ENCODE assay signal across 11 cellular contexts in genomic region chr21:38297193-38297592, GRCh38. TPM values are rescaled to one million over a fixed set of nuclear protein-coding genes. Genes with fewer than 3 reads are reported as not detected.
DNase-seq lines count a peak whose midpoint lies in the region; ATAC-seq and TF ChIP-seq lines count a peak whose summit lies in the region.
"Had no signal": no experiment of that assay in that cellular context is flagged by ENCODE, and none has a peak within 500 bp of the region (broad histone marks: within the 10 kb centered on the region; RNA-seq: fewer than 3 reads in every experiment).

No MANE protein-coding gene starts in this region.

- DNase-seq in GM23338 (ENCODE audit: low spot score) (no peak), T-helper 17 cell (no peak), heart left ventricle (no peak), HK-2 (ENCODE audit: unreplicated experiment) (no peak), sigmoid colon (no peak)
- no peak for DNase-seq in activated T-cell treated with anti-CD3 and anti-CD28 coated beads, Interleukin-2, amount 50 U/mL, for 72 hours
- DNase-seq: activated CD8-positive, alpha-beta memory T cell treated with anti-CD3 and anti-CD28 coated beads for 24 hours had no signal

- peak overlapping the region; percentile 79 for H2AFZ ChIP-seq in GM23338

- H3K4me1 ChIP-seq in GM23338 (ENCODE audit: insufficient read depth): peaks cover 14% of the 10 kb centered on the region
- H3K4me1 ChIP-seq in heart left ventricle: peaks cover 0 to 42% (median 16%) of the 10 kb centered on the region in 12 donors
- H3K4me1 ChIP-seq in sigmoid colon: peaks cover 0 to 14% (median 6%) of the 10 kb centered on the region in 4 donors

- peak; percentile 36 for ATAC-seq in GM23338
- no peak for ATAC-seq in T-helper 17 cell
- peak in 3 of 4 donors; percentile 31 to 48 (median 41) for ATAC-seq in heart left ventricle
- ATAC-seq in HG02759 (IDR thresholded peaks at IDR 0.05; ENCODE audit: unreplicated experiment): no peak
- no peak for ATAC-seq in activated T-cell treated with anti-CD3 and anti-CD28 coated beads, Interleukin-2, amount 50 U/mL, for 72 hours (replicated peaks in 1 of 2)

- no peak overlapping the region for H3K27ac ChIP-seq in GM23338 (ENCODE audit: low read depth)
- peak overlapping the region in 5 of 12 donors; percentile 9 to 64 (median 45) for H3K27ac ChIP-seq in heart left ventricle
- H3K27ac ChIP-seq in skin epidermis: peak overlapping the region in 17 of 21 experiments; percentile 14 to 87 (median 64)
- H3K27ac ChIP-seq in sigmoid colon: peak overlapping the region in 1 of 4 donors; percentile 17

- 25 to 40% (median 34%) methylated on average over 2 of the region's 2 CpGs for WGBS in heart left ventricle, 4 donors
- 53 to 77% methylated on average over 2 of the region's 2 CpGs for WGBS in sigmoid colon, 2 donors

- no peak overlapping the region for H3K4me2 ChIP-seq in GM23338

- 0 out of 2 replicates have a peak, but pooled peaks cover 3% of the 10 kb centered on the region for H3K9me2 ChIP-seq in GM23338 (ENCODE audit: insufficient read depth)

- no peaks in the 10 kb centered on the region for H3K9me3 ChIP-seq in T-helper 17 cell (ENCODE audit: control insufficient read depth, low read length, poor library complexity, severe bottlenecking)
- no peaks in the 10 kb centered on the region for H3K9me3 ChIP-seq in heart left ventricle
- H3K9me3 ChIP-seq in sigmoid colon: no peaks in the 10 kb centered on the region

- no peak for TF ChIP-seq EP300 in sigmoid colon (IDR thresholded peaks at IDR 0.05)

- no peaks in the 10 kb centered on the region for H3K9me3 Mint-ChIP-seq in GM23338
- H3K9me3 Mint-ChIP-seq in activated T-cell treated with anti-CD3 and anti-CD28 coated beads, Interleukin-2, amount 50 U/mL, for 72 hours: no peaks in the 10 kb centered on the region
- H3K9me3 Mint-ChIP-seq: dendritic cell treated with granulocyte-macrophage colony-stimulating factor and Interleukin-4, amounts not matched to agents 40 ng/mL and 50 ng/mL, for 4 days; memory B cell had no signal

- H3K27me3 ChIP-seq in GM23338 (ENCODE audit: insufficient read depth) (no peaks in the 10 kb centered on the region), heart left ventricle (no peaks in the 10 kb centered on the region), sigmoid colon (peaks cover 0 to 9% (median 5%) of the 10 kb centered on the region in 3 donors)

- H3K36me3 ChIP-seq in GM23338 (ENCODE audit: insufficient read depth) (no peaks in the 10 kb centered on the region), heart left ventricle (no peaks in the 10 kb centered on the region), sigmoid colon (no peaks in the 10 kb centered on the region)

- TF ChIP-seq CTCF in GM23338 (conservative IDR thresholded peaks at IDR 0.05; ENCODE audit: low read depth in 2 of 2) (no peak), heart left ventricle (IDR thresholded peaks at IDR 0.05) (no peak), sigmoid colon (IDR thresholded peaks at IDR 0.05) (no peak)

- H3K79me2 ChIP-seq in GM23338 (replicated peaks; ENCODE audit: insufficient read depth): no peaks in the 10 kb centered on the region

- H3K4me1 Mint-ChIP-seq in GM23338: peaks cover 21% of the 10 kb centered on the region; the same call in 2 of the 3 replicates
- peaks cover 11% of the 10 kb centered on the region for H3K4me1 Mint-ChIP-seq in T-helper 17 cell
- H3K4me1 Mint-ChIP-seq in activated T-cell treated with anti-CD3 and anti-CD28 coated beads, Interleukin-2, amount 50 U/mL, for 72 hours (ENCODE audit: low read depth): peaks cover 72% of the 10 kb centered on the region
- H3K4me1 Mint-ChIP-seq: memory B cell had no signal

- no peaks in the 10 kb centered on the region for H3K36me3 Mint-ChIP-seq in GM23338 (ENCODE audit: low read depth)
- no peaks in the 10 kb centered on the region for H3K36me3 Mint-ChIP-seq in T-helper 17 cell (ENCODE audit: low read depth)
- no peaks in the 10 kb centered on the region for H3K36me3 Mint-ChIP-seq in activated T-cell treated with anti-CD3 and anti-CD28 coated beads, Interleukin-2, amount 50 U/mL, for 72 hours (ENCODE audit: insufficient read depth in 2 of 2)
- H3K36me3 Mint-ChIP-seq: memory B cell had no signal

- no peaks in the 10 kb centered on the region for H3F3A ChIP-seq in GM23338 (replicated peaks; ENCODE audit: low read depth)

- intact Hi-C loops in heart left ventricle (cut with DNase I) (no loop called here), sigmoid colon (cut with DNase I) (no loop called here)

- H4K20me1 ChIP-seq in GM23338 (replicated peaks; ENCODE audit: insufficient read depth): no peaks in the 10 kb centered on the region

- no peaks in the 10 kb centered on the region for H3K27me3 Mint-ChIP-seq in GM23338 (ENCODE audit: insufficient read depth, low read depth, poor library complexity)
- peaks cover 28% of the 10 kb centered on the region for H3K27me3 Mint-ChIP-seq in T-helper 17 cell
- H3K27me3 Mint-ChIP-seq in activated T-cell treated with anti-CD3 and anti-CD28 coated beads, Interleukin-2, amount 50 U/mL, for 72 hours (ENCODE audit: low read depth): no peaks in the 10 kb centered on the region

- no peak for TF ChIP-seq POLR2A in heart left ventricle (IDR thresholded peaks at IDR 0.05)
- no peak for TF ChIP-seq POLR2A in sigmoid colon (IDR thresholded peaks at IDR 0.05)

- no peak overlapping the region for H3K4me3 Mint-ChIP-seq in GM23338
- H3K4me3 Mint-ChIP-seq in T-helper 17 cell: no peak overlapping the region
- H3K4me3 Mint-ChIP-seq in activated T-cell treated with anti-CD3 and anti-CD28 coated beads, Interleukin-2, amount 50 U/mL, for 72 hours: no peak overlapping the region
- H3K4me3 Mint-ChIP-seq: dendritic cell treated with granulocyte-macrophage colony-stimulating factor and Interleukin-4, amounts not matched to agents 40 ng/mL and 50 ng/mL, for 4 days; memory B cell had no signal

- no peak overlapping the region for H3K4me3 ChIP-seq in GM23338
- H3K4me3 ChIP-seq in heart left ventricle: no peak overlapping the region
- no peak overlapping the region for H3K4me3 ChIP-seq in skin epidermis
- no peak overlapping the region for H3K4me3 ChIP-seq in sigmoid colon

- H3K27ac Mint-ChIP-seq in GM23338 (no peak overlapping the region), T-helper 17 cell (peak overlapping the region; percentile 67)
- H3K27ac Mint-ChIP-seq in activated T-cell treated with anti-CD3 and anti-CD28 coated beads, Interleukin-2, amount 50 U/mL, for 72 hours: no peak overlapping the region
- H3K27ac Mint-ChIP-seq: dendritic cell treated with granulocyte-macrophage colony-stimulating factor and Interleukin-4, amounts not matched to agents 40 ng/mL and 50 ng/mL, for 4 days; memory B cell had no signal

TF ChIP-seq in GM23338, 12 proteins besides CTCF, POLR2A, EP300 and RAD21 (continues in another document):
- TF ChIP-seq REST (IDR thresholded peaks at IDR 0.05; ENCODE audit: unreplicated experiment) (no peak), EZH2 (IDR thresholded peaks at IDR 0.05; ENCODE audit: low read depth, unreplicated experiment) (no peak), EZH2phosphoT487 (IDR thresholded peaks at IDR 0.05; ENCODE audit: unreplicated experiment) (no peak), ETS1 (IDR thresholded peaks at IDR 0.05) (no peak), ZNF331 (CRISPR knock-in tag; IDR thresholded peaks at IDR 0.05; ENCODE audit: low read depth) (no peak), NANOG (IDR thresholded peaks at IDR 0.05; ENCODE audit: borderline replicate concordance) (no peak)

RNA-seq across cellular contexts. Expression of gene KCNJ15, which starts 40.4 kb away (rescaled TPM):
- total RNA-seq in GM23338 (2014; rRNA removed; shearing (Covaris generic)): not detected in 2 replicates
- polyA plus RNA-seq in GM23338 (2016; fragmentation: Nextera tagmentation; extraction: Ambion mirVana) (not detected in 2 replicates), heart left ventricle (under 1 TPM; 0.15 to 0.38 TPM), sigmoid colon (under 1 TPM in 2 of 3 donors, not detected in 1; 0.22 to 0.60 TPM)
- total RNA-seq in T-helper 17 cell (under 1 TPM in 1 of 2 donors, not detected in 1; 0.12 TPM), heart left ventricle (1 to 10 TPM in 4 of 9 donors, under 1 TPM in 5; 0.07 to 1.8 (median 0.54) TPM), sigmoid colon (under 1 TPM in 1 of 4 donors, not detected in 3; 0.49 TPM)
- under 1 TPM in 1 of 2 donors, not detected in 1; 0.07 TPM for total RNA-seq in activated T-cell treated with anti-CD3 and anti-CD28 coated beads, Interleukin-2, amount 50 U/mL, for 72 hours

Comparison
In these comparisons a context has a peak if more than half of its experiments do, and no peak if none do; other contexts are left out.
1. ATAC-seq: peak in GM23338 (single experiment) and heart left ventricle (3 of 4); none in T-helper 17 cell (single experiment), HG02759 (single experiment) and activated T-cell treated with anti-CD3 and anti-CD28 coated beads, Interleukin-2, amount 50 U/mL, for 72 hours (0 of 2).